In the genomic region with DNA sequence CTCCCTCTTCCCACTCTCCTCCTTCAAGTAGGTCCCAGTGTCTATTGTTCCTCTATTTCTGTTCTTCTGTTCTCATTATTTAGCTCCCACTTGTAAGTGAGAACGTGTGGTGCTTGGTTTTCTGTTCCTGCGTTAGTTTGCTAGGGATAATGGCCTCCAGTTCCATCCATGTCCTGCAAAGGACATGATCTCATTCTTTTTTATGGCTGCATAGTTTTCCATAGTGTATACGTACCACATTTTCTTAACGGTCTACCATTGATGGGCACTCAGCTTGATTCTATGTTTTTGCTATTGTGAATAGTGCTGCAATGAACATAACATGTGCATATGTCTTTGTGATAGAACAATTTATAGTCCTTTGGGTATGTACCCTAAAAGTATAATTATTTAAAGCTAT, we compare ENCODE assay signal across 28 cellular contexts.
"Had no signal": no experiment of that assay in that cellular context is flagged by ENCODE, and none has a peak within 500 bp of the region (broad histone marks: within the 10 kb centered on the region; RNA-seq: fewer than 3 reads in every experiment).

No MANE protein-coding gene starts in this region.

- H3K27me3 ChIP-seq: neural progenitor cell, ovary, right lobe of liver, sigmoid colon, suprapubic skin, testis, tibial artery, upper lobe of left lung, vagina had no signal

- DNase-seq: natural killer cell; occipital lobe; ovary; posterior cingulate gyrus; psoas muscle; right cardiac atrium; right lobe of liver; sigmoid colon; small intestine; stimulated activated CD4-positive, alpha-beta T cell treated with anti-CD3 and anti-CD28 coated beads, Interleukin-12 subunit alpha, Interleukin-12 subunit beta, amount 100 ng/mL, for 4 hours; stimulated activated CD4-positive, alpha-beta T cell treated with anti-CD3 and anti-CD28 coated beads, Interleukin-1b, Interleukin-23, amount 100 ng/mL, for 48 hours; stimulated activated CD4-positive, alpha-beta T cell treated with anti-CD3 and anti-CD28 coated beads, Interleukin-4, amount 100 ng/mL, for 1 hour; stimulated activated CD4-positive, alpha-beta T cell treated with anti-CD3 and anti-CD28 coated beads, Interleukin-4, amount 100 ng/mL, for 4 hours; stimulated activated CD8-positive, alpha-beta memory T cell treated with anti-CD3 and anti-CD28 coated beads, Interleukin-4, amount 100 ng/mL, for 48 hours; stimulated activated naive CD4-positive, alpha-beta T cell; stimulated activated naive CD8-positive, alpha-beta T cell treated with anti-CD3 and anti-CD28 coated beads, Interleukin-15, amount 100 ng/mL, for 72 hours; stimulated activated naive CD8-positive, alpha-beta T cell treated with anti-CD3 and anti-CD28 coated beads, Interleukin-15, Interleukin-2, amounts not matched to agents 100 U/mL and 50 U/mL, for 24 hours; substantia nigra; testis; tibial artery; trophoblast cell; upper lobe of left lung had no signal

- H3K9me3 ChIP-seq: ovary, psoas muscle, right lobe of liver, sigmoid colon, suprapubic skin, testis, tibial artery, upper lobe of left lung, vagina had no signal

- H3K27ac ChIP-seq: neural progenitor cell, ovary, parathyroid adenoma, psoas muscle, right lobe of liver, sigmoid colon, suprapubic skin, testis, tibial artery, upper lobe of left lung, vagina had no signal

- H3K36me3 ChIP-seq: neural progenitor cell, ovary, right lobe of liver, sigmoid colon, suprapubic skin, tibial artery, upper lobe of left lung, vagina had no signal

- H3K9ac ChIP-seq: neural progenitor cell, parathyroid adenoma had no signal

- H3K4me3 ChIP-seq: neural progenitor cell, ovary, psoas muscle, right lobe of liver, sigmoid colon, suprapubic skin, testis, tibial artery, upper lobe of left lung, vagina had no signal

- H2AFZ ChIP-seq: neural progenitor cell, parathyroid adenoma had no signal

- FAIRE-seq: small intestine, urothelium cell line had no signal

- H3K4me1 ChIP-seq: neural progenitor cell, parathyroid adenoma, right lobe of liver, testis had no signal

- ATAC-seq: natural killer cell; psoas muscle; right cardiac atrium; right lobe of liver; stimulated activated memory B cell treated with anti-CD40 and anti-IgM and Interleukin-4, amounts not matched to agents 10 μg/mL and 1 μg/mL and 100 μg/mL, for 72 hours; stimulated activated naive CD8-positive, alpha-beta T cell treated with anti-CD3 and anti-CD28 coated beads, Interleukin-15, amount 100 ng/mL, for 72 hours; stimulated activated naive CD8-positive, alpha-beta T cell treated with anti-CD3 and anti-CD28 coated beads, Interleukin-15, Interleukin-2, amounts not matched to agents 100 U/mL and 50 U/mL, for 24 hours had no signal

- H3K79me2 ChIP-seq: parathyroid adenoma had no signal

- H3K4me2 ChIP-seq: neural progenitor cell had no signal
